In the genomic region with DNA sequence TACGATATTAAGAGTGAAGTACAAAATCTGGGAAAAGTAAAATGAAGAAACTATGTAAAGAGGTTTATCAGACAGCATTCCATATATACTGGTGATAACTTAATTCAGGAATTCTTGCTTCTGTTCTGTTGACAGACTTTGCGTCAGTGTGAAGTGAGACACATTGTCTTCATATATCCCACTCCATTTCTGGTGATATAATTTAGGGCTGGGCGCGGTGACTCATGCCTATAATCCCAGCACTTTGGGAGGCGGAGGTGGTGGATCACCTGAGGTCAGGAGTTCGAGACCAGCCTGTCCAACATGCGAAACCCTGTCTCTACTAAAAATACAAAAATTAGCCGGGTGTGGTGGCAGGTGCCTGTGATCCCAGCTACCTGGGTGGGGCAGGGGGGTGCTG, we compare ENCODE assay signal across 29 cellular contexts.
"Had no signal": no experiment of that assay in that cellular context is flagged by ENCODE, and none has a peak within 500 bp of the region (broad histone marks: within the 10 kb centered on the region; RNA-seq: fewer than 3 reads in every experiment).

No MANE protein-coding gene starts in this region.

- H3K27ac ChIP-seq: adrenal gland, body of pancreas, cardiac muscle cell, colonic mucosa, esophagus muscularis mucosa, gastroesophageal sphincter, heart right ventricle had no signal

- DNase-seq: activated CD4-positive, alpha-beta memory T cell treated with anti-CD3 and anti-CD28 coated beads for 36 hours; activated CD4-positive, alpha-beta T cell treated with anti-CD3 and anti-CD28 coated beads for 36 hours; activated CD4-positive, alpha-beta T cell treated with anti-CD3 and anti-CD28 coated beads, Interleukin-2, amount 10 ng/mL, durations not matched to agents 24 days and 14 days; activated CD4-positive, CD25-positive, alpha-beta regulatory T cell; activated CD4-positive, CD25-positive, alpha-beta regulatory T cell treated with anti-CD3 and anti-CD28 coated beads, Interleukin-2, amount 50 U/mL, for 72 hours; activated CD8-positive, alpha-beta memory T cell treated with anti-CD3 and anti-CD28 coated beads, Interleukin-2, amount 10 ng/mL, durations not matched to agents 7 days and 5 days; activated CD8-positive, alpha-beta memory T cell treated with anti-CD3 and anti-CD28 coated beads, Interleukin-2, amount 50 U/mL, for 4 hours; activated CD8-positive, alpha-beta T cell treated with anti-CD3 and anti-CD28 coated beads, Interleukin-2, amount 10 ng/mL, durations not matched to agents 7 days and 5 days; activated effector memory CD4-positive, alpha-beta T cell treated with anti-CD3 and anti-CD28 coated beads, Interleukin-2, amount 50 U/mL, for 16 hours; activated naive CD4-positive, alpha-beta T cell treated with anti-CD3 and anti-CD28 coated beads for 36 hours; activated naive CD8-positive, alpha-beta T cell treated with anti-CD3 and anti-CD28 coated beads for 36 hours; activated naive CD8-positive, alpha-beta T cell treated with anti-CD3 and anti-CD28 coated beads, Interleukin-2, amount 50 U/mL, for 24 hours; activated T-cell treated with anti-CD3 and anti-CD28 coated beads, Interleukin-2, amount 50 U/mL, for 1 hour; activated T-cell treated with anti-CD3 and anti-CD28 coated beads, Interleukin-2, amount 50 U/mL, for 48 hours; adrenal gland; aorta; body of pancreas; central memory CD4-positive, alpha-beta T cell; cerebellar nuclear complex; colonic mucosa; effector CD8-positive, alpha-beta T cell; foreskin melanocyte; heart right ventricle; T-helper 2 cell had no signal

- ATAC-seq: activated CD4-positive, alpha-beta T cell treated with anti-CD3 and anti-CD28 coated beads for 36 hours; activated CD8-positive, alpha-beta memory T cell treated with anti-CD3 and anti-CD28 coated beads, Interleukin-2, amount 10 ng/mL, durations not matched to agents 7 days and 5 days; activated CD8-positive, alpha-beta T cell treated with anti-CD3 and anti-CD28 coated beads, Interleukin-2, amount 10 ng/mL, durations not matched to agents 7 days and 5 days; activated naive CD8-positive, alpha-beta T cell treated with anti-CD3 and anti-CD28 coated beads, Interleukin-2, amount 50 U/mL, for 24 hours; body of pancreas; gastroesophageal sphincter; heart right ventricle had no signal

- H3K27me3 ChIP-seq: adrenal gland, body of pancreas, cardiac muscle cell, colonic mucosa, esophagus muscularis mucosa, gastroesophageal sphincter, heart right ventricle had no signal

- FAIRE-seq: endometrium, endothelial cell of umbilical vein had no signal

- H3K4me3 ChIP-seq: adrenal gland, body of pancreas, cardiac muscle cell, colonic mucosa, esophagus muscularis mucosa, gastroesophageal sphincter, heart right ventricle had no signal

- H3K36me3 ChIP-seq: adrenal gland, cardiac muscle cell, colonic mucosa, esophagus muscularis mucosa, heart right ventricle had no signal

- H3K9me3 ChIP-seq: adrenal gland, body of pancreas, colonic mucosa, esophagus muscularis mucosa, gastroesophageal sphincter, heart right ventricle had no signal

- H3K4me1 ChIP-seq: adrenal gland, body of pancreas, colonic mucosa, esophagus muscularis mucosa, gastroesophageal sphincter, heart right ventricle had no signal
